Comparison of ENCODE assay signal across 10 cellular contexts in the genomic region with DNA sequence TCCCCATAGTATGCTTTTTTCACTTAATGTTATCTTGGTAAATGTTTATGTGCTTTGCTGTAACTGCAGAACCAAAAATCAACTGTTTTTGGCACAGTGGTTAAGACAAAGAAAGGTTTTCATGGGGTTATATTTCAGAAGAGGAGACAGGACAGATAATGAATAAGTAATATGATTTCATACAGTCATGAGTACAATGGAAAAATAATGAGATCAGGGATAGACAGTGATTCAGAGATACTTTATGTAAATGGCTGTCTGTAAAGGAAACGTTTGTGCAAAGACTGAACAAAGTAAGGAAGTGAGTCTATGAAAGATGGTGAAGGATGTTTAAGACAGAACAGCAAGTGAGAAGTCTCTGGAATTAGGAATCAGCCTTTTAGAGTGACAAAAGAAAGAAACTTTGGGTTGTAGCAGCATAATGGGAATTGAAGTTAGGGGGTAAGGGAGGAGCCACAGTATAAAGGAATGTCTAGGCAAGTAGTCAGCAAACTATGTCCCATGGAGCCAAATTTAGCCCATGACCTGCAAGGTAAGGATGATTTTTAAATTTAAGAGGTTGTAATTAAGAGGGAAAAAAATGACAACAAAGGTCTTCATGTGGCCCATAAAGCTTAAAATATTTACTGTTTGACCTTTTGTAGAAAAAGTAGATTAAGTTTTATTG. TPM values are rescaled to one million over a fixed set of nuclear protein-coding genes. Genes with fewer than 3 reads are reported as not detected.
DNase-seq lines count a peak whose midpoint lies in the region; ATAC-seq and TF ChIP-seq lines count a peak whose summit lies in the region.
"Had no signal": no experiment of that assay in that cellular context is flagged by ENCODE, and none has a peak within 500 bp of the region (broad histone marks: within the 10 kb centered on the region; RNA-seq: fewer than 3 reads in every experiment).

No MANE protein-coding gene starts in this region.

- no peak overlapping the region for H3K27ac ChIP-seq in right cardiac atrium (ENCODE audit: low read length)
- H3K27ac ChIP-seq: sigmoid colon had no signal

- DNase-seq in Right ventricle myocardium superior (no peak), right cardiac atrium (no peak), iris pigment epithelial cell (ENCODE audit: low read depth) (peak; percentile 54), SIG-M5 (lab: John Stamatoyannopoulos, UW) (no peak), foreskin fibroblast (no peak)
- DNase-seq in activated naive CD8-positive, alpha-beta T cell treated with anti-CD3 and anti-CD28 coated beads, Interleukin-2, amount 10 ng/mL, durations not matched to agents 7 days and 5 days = no peak
- DNase-seq: BE2C, sigmoid colon had no signal

- H3K4me3 ChIP-seq in right cardiac atrium (ENCODE audit: low read length) (no peak overlapping the region), foreskin fibroblast (ENCODE audit: low read depth in 1 of 2, low read length in 2 of 2) (no peak overlapping the region)
- H3K4me3 ChIP-seq: sigmoid colon had no signal

- peak; percentile 56 for ATAC-seq in Right ventricle myocardium superior (ENCODE audit: poor library complexity)
- no peak for ATAC-seq in right cardiac atrium
- no peak for ATAC-seq in activated naive CD8-positive, alpha-beta T cell treated with anti-CD3 and anti-CD28 coated beads, Interleukin-2, amount 10 ng/mL, durations not matched to agents 7 days and 5 days (ENCODE audit: low read depth)
- ATAC-seq in GM19455 (IDR thresholded peaks at IDR 0.05; ENCODE audit: unreplicated experiment) = no peak
- no peak for ATAC-seq in HG02884 (IDR thresholded peaks at IDR 0.05; ENCODE audit: unreplicated experiment)

- no peaks in the 10 kb centered on the region for H3K9me3 Mint-ChIP-seq in activated naive CD8-positive, alpha-beta T cell treated with anti-CD3 and anti-CD28 coated beads, Interleukin-2, amount 10 ng/mL, durations not matched to agents 7 days and 5 days

- POLR2A ChIA-PET in activated naive CD8-positive, alpha-beta T cell treated with anti-CD3 and anti-CD28 coated beads, Interleukin-2, amount 10 ng/mL, durations not matched to agents 7 days and 5 days (lab: Charles Lee) = no interaction called here

- peaks cover 8% of the 10 kb centered on the region for H3K4me1 Mint-ChIP-seq in activated naive CD8-positive, alpha-beta T cell treated with anti-CD3 and anti-CD28 coated beads, Interleukin-2, amount 10 ng/mL, durations not matched to agents 7 days and 5 days

- WGBS in right cardiac atrium = 35% methylated on average over 1 of the region's 1 CpG

- intact Hi-C loops in Right ventricle myocardium superior (cut with DNase I) (no loop called here), right cardiac atrium (cut with DNase I) (no loop called here)

- peaks cover 35% of the 10 kb centered on the region for H3K36me3 Mint-ChIP-seq in activated naive CD8-positive, alpha-beta T cell treated with anti-CD3 and anti-CD28 coated beads, Interleukin-2, amount 10 ng/mL, durations not matched to agents 7 days and 5 days

- TF ChIP-seq CTCF in foreskin fibroblast (IDR thresholded peaks at IDR 0.05; ENCODE audit: low read depth, low read length) = no peak

- no peak overlapping the region for H3K4me3 Mint-ChIP-seq in activated naive CD8-positive, alpha-beta T cell treated with anti-CD3 and anti-CD28 coated beads, Interleukin-2, amount 10 ng/mL, durations not matched to agents 7 days and 5 days

- H3K27ac Mint-ChIP-seq in activated naive CD8-positive, alpha-beta T cell treated with anti-CD3 and anti-CD28 coated beads, Interleukin-2, amount 10 ng/mL, durations not matched to agents 7 days and 5 days = peak overlapping the region; percentile 28

- H3K27me3 ChIP-seq in right cardiac atrium (ENCODE audit: control insufficient read depth, insufficient read depth) = no peaks in the 10 kb centered on the region
- H3K27me3 ChIP-seq: BE2C, sigmoid colon had no signal

- no peaks in the 10 kb centered on the region for H3K4me1 ChIP-seq in right cardiac atrium (ENCODE audit: control insufficient read depth, insufficient read depth, low read length)

- no peaks in the 10 kb centered on the region for H3K27me3 Mint-ChIP-seq in activated naive CD8-positive, alpha-beta T cell treated with anti-CD3 and anti-CD28 coated beads, Interleukin-2, amount 10 ng/mL, durations not matched to agents 7 days and 5 days

- no peaks in the 10 kb centered on the region for H3K9me3 ChIP-seq in right cardiac atrium (ENCODE audit: control insufficient read depth, low read length)
- H3K9me3 ChIP-seq: BE2C, sigmoid colon had no signal

RNA-seq across cellular contexts. Expression of a gene that starts 55.0 kb away (rescaled TPM):
- 61.2 TPM for total RNA-seq in Right ventricle myocardium superior
- total RNA-seq in right cardiac atrium = 10 to 100 TPM; 68.2 to 73.8 (median 71.6) TPM
- 11.3 TPM for polyA plus RNA-seq in right cardiac atrium
- total RNA-seq in activated naive CD8-positive, alpha-beta T cell treated with anti-CD3 and anti-CD28 coated beads, Interleukin-2, amount 10 ng/mL, durations not matched to agents 7 days and 5 days = 10 to 100 TPM; 76.2 to 81.0 TPM
